Comparison of ENCODE assay signal across 1 cellular context in genomic region chr6:158003910-158004695, GRCh38.
TF ChIP-seq lines count a peak whose summit lies in the region.

No MANE protein-coding gene starts in this region.

TF ChIP-seq in K562, 482 proteins besides CTCF, POLR2A, EP300 and RAD21 (continued from another document and continues in another):
- peak; percentile 85 for TF ChIP-seq E4F1 (CRISPR knock-in tag; IDR thresholded peaks at IDR 0.05; ENCODE audit: borderline replicate concordance)
- TF ChIP-seq ZNF165 (CRISPR knock-in tag; IDR thresholded peaks at IDR 0.05; ENCODE audit: borderline replicate concordance), result peak; percentile 98
- peak; percentile 96 for TF ChIP-seq ZNF239 (CRISPR knock-in tag; IDR thresholded peaks at IDR 0.05)
- peak; percentile 89 for TF ChIP-seq KLF10 (CRISPR knock-in tag; IDR thresholded peaks at IDR 0.05)
- TF ChIP-seq SMARCA4 (IDR thresholded peaks at IDR 0.05), result 0 out of 2 replicates have a peak, but pooled peaks have one; percentile 28
- no peak for TF ChIP-seq ZNF24 (IDR thresholded peaks at IDR 0.05)
- TF ChIP-seq MGA (IDR thresholded peaks at IDR 0.05), result no peak
- TF ChIP-seq ELK3 (CRISPR knock-in tag; IDR thresholded peaks at IDR 0.05), result peak; percentile 90; the same call in 1 of the 2 replicates
- peak; percentile 63; the same call in 1 of the 2 replicates for TF ChIP-seq ZNF785 (CRISPR knock-in tag; IDR thresholded peaks at IDR 0.05)
- no peak for TF ChIP-seq ETV6 (IDR thresholded peaks at IDR 0.05; ENCODE audit: borderline replicate concordance in 1 of 2, low read depth in 2 of 2, low read length in 1 of 2)
- no peak for TF ChIP-seq ETV6 (CRISPR knock-in tag; IDR thresholded peaks at IDR 0.05; ENCODE audit: borderline replicate concordance)
- TF ChIP-seq CXXC5 (CRISPR knock-in tag; IDR thresholded peaks at IDR 0.05), result peak; percentile 98
- TF ChIP-seq HSF4 (CRISPR knock-in tag; IDR thresholded peaks at IDR 0.05; ENCODE audit: borderline replicate concordance), result peak; percentile 97
- TF ChIP-seq HINFP (tag; conservative IDR thresholded peaks at IDR 0.05; ENCODE audit: low read depth), result peak; percentile 97
- peak; percentile 96 for TF ChIP-seq ZBTB17 (CRISPR knock-in tag; IDR thresholded peaks at IDR 0.05)
- peak in 1 of 2 experiments; percentile 99; a peak in 2 of 4 replicates for TF ChIP-seq ZNF639 (CRISPR knock-in tag; conservative IDR thresholded peaks at IDR 0.05 in 1 of 2, IDR thresholded peaks at IDR 0.05 in 1 of 2)
- peak; percentile 99 for TF ChIP-seq ZNF584 (CRISPR knock-in tag; IDR thresholded peaks at IDR 0.05; ENCODE audit: low read depth)
- peak; percentile 96 for TF ChIP-seq ZNF561 (CRISPR knock-in tag; conservative IDR thresholded peaks at IDR 0.05)
- no peak for TF ChIP-seq CCNT2 (IDR thresholded peaks at IDR 0.05; ENCODE audit: borderline replicate concordance, extremely low read depth, insufficient read length, low read depth, low read length)
- TF ChIP-seq ZNF830 (CRISPR knock-in tag; IDR thresholded peaks at IDR 0.05), result peak; percentile 98
- TF ChIP-seq ZNF518B (CRISPR knock-in tag; IDR thresholded peaks at IDR 0.05), result peak; percentile 88; the same call in 1 of the 2 replicates
- no peak for TF ChIP-seq SETDB1 (IDR thresholded peaks at IDR 0.05; ENCODE audit: low read length)
- TF ChIP-seq ZNF197 (CRISPR knock-in tag; IDR thresholded peaks at IDR 0.05; ENCODE audit: low read depth), result peak; percentile 100
- TF ChIP-seq ZNF717 (CRISPR knock-in tag; IDR thresholded peaks at IDR 0.05), result peak; percentile 74; the same call in 1 of the 2 replicates
- TF ChIP-seq NR2C2 (CRISPR knock-in tag; IDR thresholded peaks at IDR 0.05), result peak; percentile 89
- peak; percentile 94 for TF ChIP-seq NR2C2 (tag; IDR thresholded peaks at IDR 0.05)
- TF ChIP-seq HDAC8 (tag; IDR thresholded peaks at IDR 0.05), result peak; percentile 99
- no peak for TF ChIP-seq NFYB (IDR thresholded peaks at IDR 0.05; ENCODE audit: extremely low read depth, insufficient read length)
- peak; percentile 99 for TF ChIP-seq IRF9 (tag; IDR thresholded peaks at IDR 0.05)
- TF ChIP-seq PREB (CRISPR knock-in tag; IDR thresholded peaks at IDR 0.05), result no peak
- peak; percentile 99 for TF ChIP-seq MEF2D (tag; conservative IDR thresholded peaks at IDR 0.05; ENCODE audit: low read depth)
